Comparison of ENCODE assay signal across 1 cellular context in genomic region chr14:20613094-20614037, GRCh38.
TF ChIP-seq lines count a peak whose summit lies in the region.

No MANE protein-coding gene starts in this region.

TF ChIP-seq in GM12878, 131 proteins besides CTCF, POLR2A, EP300 and RAD21 (continued from another document and continues in another):
- TF ChIP-seq IRF5 (IDR thresholded peaks at IDR 0.05; ENCODE audit: borderline replicate concordance) (no peak), POU2F2 (IDR thresholded peaks at IDR 0.05; ENCODE audit: borderline replicate concordance, low read depth, low read length) (peak; percentile 97), BACH1 (IDR thresholded peaks at IDR 0.05; ENCODE audit: borderline replicate concordance) (no peak), ATF3 (IDR thresholded peaks at IDR 0.05; ENCODE audit: borderline replicate concordance, extremely low read depth, low read depth, low read length) (no peak), PML (IDR thresholded peaks at IDR 0.05; ENCODE audit: low read length) (no peak; the same call in 1 of the 2 replicates), ZNF687 (IDR thresholded peaks at IDR 0.05) (no peak), NBN (IDR thresholded peaks at IDR 0.05) (peak; percentile 96), RCOR1 (conservative IDR thresholded peaks at IDR 0.05; ENCODE audit: low read depth, low read length) (no peak), SUPT20H (IDR thresholded peaks at IDR 0.05; ENCODE audit: borderline replicate concordance, control insufficient read depth, low read depth, low read length) (no peak), ZNF274 (IDR thresholded peaks at IDR 0.05; ENCODE audit: insufficient read depth, insufficient read length) (no peak), FOS (IDR thresholded peaks at IDR 0.05; ENCODE audit: borderline replicate concordance, extremely low read depth, insufficient read length) (no peak), HCFC1 (IDR thresholded peaks at IDR 0.05; ENCODE audit: low read length) (0 out of 2 replicates have a peak, but pooled peaks have one; percentile 7), MEF2B (IDR thresholded peaks at IDR 0.05; ENCODE audit: partially characterized antibody, poor library complexity, severe bottlenecking) (peak; percentile 84), IRF4 (IDR thresholded peaks at IDR 0.05; ENCODE audit: low read depth, low read length) (no peak; the same call in 1 of the 2 replicates), RB1 (IDR thresholded peaks at IDR 0.05; ENCODE audit: borderline replicate concordance) (peak; percentile 63; the same call in 1 of the 2 replicates), USF1 (IDR thresholded peaks at IDR 0.05; ENCODE audit: borderline replicate concordance, extremely low read length, insufficient read depth, low read depth, low read length) (no peak), ZZZ3 (IDR thresholded peaks at IDR 0.05; ENCODE audit: control insufficient read depth, insufficient read length, low read depth) (no peak), ASH2L (IDR thresholded peaks at IDR 0.05; ENCODE audit: borderline replicate concordance, low read depth) (no peak; the same call in 1 of the 2 replicates), CBX3 (IDR thresholded peaks at IDR 0.05; ENCODE audit: borderline replicate concordance, low read depth) (no peak), NR2F1 (conservative IDR thresholded peaks at IDR 0.05) (peak; percentile 73), GATAD2B (conservative IDR thresholded peaks at IDR 0.05; ENCODE audit: low read depth) (no peak), TCF7 (IDR thresholded peaks at IDR 0.05; ENCODE audit: borderline replicate concordance) (peak; percentile 56), SKIL (IDR thresholded peaks at IDR 0.05; ENCODE audit: low read depth, poor library complexity, severe bottlenecking) (peak; percentile 91), NRF1 (conservative IDR thresholded peaks at IDR 0.05; ENCODE audit: low read depth, low read length) (no peak), FOXK2 (IDR thresholded peaks at IDR 0.05) (peak; percentile 73), SREBF2 (IDR thresholded peaks at IDR 0.05; ENCODE audit: low read length) (peak; percentile 90), SMARCA5 (IDR thresholded peaks at IDR 0.05) (peak; percentile 94), CHD1 (IDR thresholded peaks at IDR 0.05; ENCODE audit: low read depth, low read length) (no peak), IRF3 (IDR thresholded peaks at IDR 0.05) (peak; percentile 31; the same call in 1 of the 2 replicates), E2F4 (IDR thresholded peaks at IDR 0.05; ENCODE audit: low read depth, low read length) (no peak), KLF5 (IDR thresholded peaks at IDR 0.05; ENCODE audit: partially characterized antibody) (peak; percentile 93), BCL11A (IDR thresholded peaks at IDR 0.05; ENCODE audit: low read depth, low read length) (no peak), MAX (IDR thresholded peaks at IDR 0.05; ENCODE audit: low read depth, low read length) (no peak), HDGF (IDR thresholded peaks at IDR 0.05) (0 out of 2 replicates have a peak, but pooled peaks have one; percentile 48), SIX5 (IDR thresholded peaks at IDR 0.05; ENCODE audit: low read depth, low read length, severe bottlenecking) (no peak), CHD4 (IDR thresholded peaks at IDR 0.05) (no peak), WRNIP1 (IDR thresholded peaks at IDR 0.05; ENCODE audit: borderline replicate concordance, low read depth, low read length) (no peak), ZBTB33 (IDR thresholded peaks at IDR 0.05) (no peak), MYB (IDR thresholded peaks at IDR 0.05; ENCODE audit: borderline replicate concordance, low read depth, low read length) (no peak), EZH2 (IDR thresholded peaks at IDR 0.05; ENCODE audit: borderline replicate concordance, control insufficient read depth, low read depth, low read length) (no peak), ETV6 (conservative IDR thresholded peaks at IDR 0.05 in 1 of 2, IDR thresholded peaks at IDR 0.05 in 1 of 2; ENCODE audit: borderline replicate concordance in 1 of 2, low read depth in 1 of 2) (0 out of 4 replicates have a peak, but pooled peaks of 1 of the 2 experiments have one; percentile 27), E2F8 (IDR thresholded peaks at IDR 0.05; ENCODE audit: low read depth, partially characterized antibody) (peak; percentile 31), ZNF24 (IDR thresholded peaks at IDR 0.05) (peak; percentile 99), SREBF1 (IDR thresholded peaks at IDR 0.05; ENCODE audit: low read length) (no peak), USF2 (IDR thresholded peaks at IDR 0.05; ENCODE audit: borderline replicate concordance, low read depth, low read length) (no peak), PAX5 (IDR thresholded peaks at IDR 0.05; ENCODE audit: borderline replicate concordance, low read depth, low read length) (no peak), TAF1 (IDR thresholded peaks at IDR 0.05; ENCODE audit: borderline replicate concordance, low read depth, low read length) (no peak), NFXL1 (IDR thresholded peaks at IDR 0.05; ENCODE audit: borderline replicate concordance) (no peak)
